In genomic region chr6:88780714-88781389, GRCh38 we compare ENCODE assay signal across 9 cellular contexts.
DNase-seq lines count a peak whose midpoint lies in the region; ATAC-seq and TF ChIP-seq lines count a peak whose summit lies in the region.
"Had no signal": no experiment of that assay in that cellular context is flagged by ENCODE, and none has a peak within 500 bp of the region (broad histone marks: within the 10 kb centered on the region; RNA-seq: fewer than 3 reads in every experiment).

No MANE protein-coding gene starts in this region.

- H3K4me1 Mint-ChIP-seq in activated CD4-positive, alpha-beta memory T cell treated with anti-CD3 and anti-CD28 coated beads, Interleukin-2, amount 10 ng/mL, durations not matched to agents 7 days and 5 days = peaks cover 4% of the 10 kb centered on the region
- H3K4me1 Mint-ChIP-seq in naive thymus-derived CD4-positive, alpha-beta T cell = peaks cover 0 to 10% (median 3%) of the 10 kb centered on the region in 7 donors

- peak; percentile 7 to 33 for DNase-seq in NCI-H187 (lab: John Stamatoyannopoulos, UW)
- no peak for DNase-seq in NCI-H187 treated with DMSO at 0.1 percent for 48 hours (lab: John Stamatoyannopoulos, UW)
- peak; percentile 42 to 70 for DNase-seq in HL-60 (ENCODE audit: low read depth in 1 of 2, low spot score in 1 of 2)
- DNase-seq in NCI-H82 treated with DMSO at 0.1 percent for 48 hours (lab: John Stamatoyannopoulos, UW; ENCODE audit: unreplicated experiment) = peak; percentile 40
- peak; percentile 51 for DNase-seq in activated CD4-positive, alpha-beta memory T cell treated with anti-CD3 and anti-CD28 coated beads, Interleukin-2, amount 10 ng/mL, durations not matched to agents 7 days and 5 days
- DNase-seq in epithelial cell of esophagus (ENCODE audit: low read depth) = peak; percentile 72
- DNase-seq in naive thymus-derived CD4-positive, alpha-beta T cell = peak; percentile 8 to 64 (median 53)
- DNase-seq in superior temporal gyrus (ENCODE audit: extremely low spot score) = peak; percentile 80

- no peak overlapping the region for H3K27ac Mint-ChIP-seq in activated CD4-positive, alpha-beta memory T cell treated with anti-CD3 and anti-CD28 coated beads, Interleukin-2, amount 10 ng/mL, durations not matched to agents 7 days and 5 days
- H3K27ac Mint-ChIP-seq in naive thymus-derived CD4-positive, alpha-beta T cell = no peak overlapping the region

- no peaks in the 10 kb centered on the region for H3K9me3 ChIP-seq in naive thymus-derived CD4-positive, alpha-beta T cell (ENCODE audit: control insufficient read depth in 2 of 3, low read length in 3 of 3)
- H3K9me3 ChIP-seq: BLaER1 had no signal

- no peaks in the 10 kb centered on the region for H3K36me3 ChIP-seq in naive thymus-derived CD4-positive, alpha-beta T cell (ENCODE audit: control insufficient read depth in 2 of 3, insufficient read depth in 3 of 3, low read length in 3 of 3)
- H3K36me3 ChIP-seq: BLaER1 had no signal

- H3K4me1 ChIP-seq in naive thymus-derived CD4-positive, alpha-beta T cell (ENCODE audit: control insufficient read depth in 2 of 2, insufficient read depth in 2 of 2, low read length in 2 of 2) = no peaks in the 10 kb centered on the region
- H3K4me1 ChIP-seq: BLaER1 had no signal

- H3K4me3 ChIP-seq in HL-60 (replicated peaks; ENCODE audit: insufficient read depth, low read length) (no peak overlapping the region), epithelial cell of esophagus (ENCODE audit: low read length) (no peak overlapping the region)
- H3K4me3 ChIP-seq in naive thymus-derived CD4-positive, alpha-beta T cell (ENCODE audit: low read length) = no peak overlapping the region
- H3K4me3 ChIP-seq: BLaER1 had no signal

- intact Hi-C loops in naive thymus-derived CD4-positive, alpha-beta T cell (cut with micrococcal nuclease) = loop anchor here (1.0 to 5.0 kb wide), 9 partner anchors 89 to 1715 kb away; no protein-coding TSS in a partner anchor

- H3K9me3 Mint-ChIP-seq in activated CD4-positive, alpha-beta memory T cell treated with anti-CD3 and anti-CD28 coated beads, Interleukin-2, amount 10 ng/mL, durations not matched to agents 7 days and 5 days = peaks cover 11% of the 10 kb centered on the region
- H3K9me3 Mint-ChIP-seq in naive thymus-derived CD4-positive, alpha-beta T cell = peaks cover 0 to 2% (median 0%) of the 10 kb centered on the region in 11 donors

- H3K4me3 Mint-ChIP-seq in activated CD4-positive, alpha-beta memory T cell treated with anti-CD3 and anti-CD28 coated beads, Interleukin-2, amount 10 ng/mL, durations not matched to agents 7 days and 5 days = no peak overlapping the region
- H3K4me3 Mint-ChIP-seq in naive thymus-derived CD4-positive, alpha-beta T cell = no peak overlapping the region

- H3K36me3 Mint-ChIP-seq in activated CD4-positive, alpha-beta memory T cell treated with anti-CD3 and anti-CD28 coated beads, Interleukin-2, amount 10 ng/mL, durations not matched to agents 7 days and 5 days (ENCODE audit: low read depth) = peaks cover 11% of the 10 kb centered on the region
- H3K36me3 Mint-ChIP-seq in naive thymus-derived CD4-positive, alpha-beta T cell = peaks cover 7 to 27% (median 19%) of the 10 kb centered on the region in 5 donors

- POLR2A ChIA-PET in activated CD4-positive, alpha-beta memory T cell treated with anti-CD3 and anti-CD28 coated beads, Interleukin-2, amount 10 ng/mL, durations not matched to agents 7 days and 5 days (lab: Charles Lee) = no interaction called here
- POLR2A ChIA-PET in naive thymus-derived CD4-positive, alpha-beta T cell (lab: Charles Lee) = interaction anchor here (0.6 to 0.7 kb wide), 2 partner anchors 1391 to 1643 kb away, joined by 3 read pairs; no protein-coding TSS in a partner anchor

- no peak overlapping the region for H3K27ac ChIP-seq in HL-60 (replicated peaks)
- no peak overlapping the region for H3K27ac ChIP-seq in naive thymus-derived CD4-positive, alpha-beta T cell (ENCODE audit: low read depth, low read length)
- H3K27ac ChIP-seq: BLaER1 had no signal

- no peaks in the 10 kb centered on the region for H3K27me3 Mint-ChIP-seq in activated CD4-positive, alpha-beta memory T cell treated with anti-CD3 and anti-CD28 coated beads, Interleukin-2, amount 10 ng/mL, durations not matched to agents 7 days and 5 days
- no peaks in the 10 kb centered on the region for H3K27me3 Mint-ChIP-seq in naive thymus-derived CD4-positive, alpha-beta T cell

- CTCF ChIA-PET in activated CD4-positive, alpha-beta memory T cell treated with anti-CD3 and anti-CD28 coated beads, Interleukin-2, amount 10 ng/mL, durations not matched to agents 7 days and 5 days (lab: Charles Lee) = interaction anchor here (0.9 to 2.1 kb wide), 10 partner anchors 10 to 949 kb away, joined by 3 to 11 read pairs (median 4); no protein-coding TSS in a partner anchor
- CTCF ChIA-PET in naive thymus-derived CD4-positive, alpha-beta T cell (lab: Charles Lee) = interaction anchor here (0.6 to 1.8 kb wide), 5 partner anchors 10 to 1388 kb away, joined by 3 to 7 read pairs (median 4); no protein-coding TSS in a partner anchor

- H3K27me3 ChIP-seq in HL-60 (ENCODE audit: insufficient read depth, poor library complexity, severe bottlenecking) = no peaks in the 10 kb centered on the region
- H3K27me3 ChIP-seq in naive thymus-derived CD4-positive, alpha-beta T cell (ENCODE audit: control insufficient read depth in 2 of 2, insufficient read depth in 2 of 2, low read length in 2 of 2) = no peaks in the 10 kb centered on the region
- H3K27me3 ChIP-seq: BLaER1 had no signal

- peak; percentile 59 for TF ChIP-seq CTCF in HL-60 (IDR thresholded peaks at IDR 0.05; ENCODE audit: insufficient read depth, low read length)
- peak; percentile 96 for TF ChIP-seq CTCF in epithelial cell of esophagus (IDR thresholded peaks at IDR 0.05; ENCODE audit: insufficient read depth, low read depth, low read length, missing control alignments)

- peak; percentile 92 for ATAC-seq in naive thymus-derived CD4-positive, alpha-beta T cell
